ENCODE assay signal across 1 cellular context in the genomic region with DNA sequence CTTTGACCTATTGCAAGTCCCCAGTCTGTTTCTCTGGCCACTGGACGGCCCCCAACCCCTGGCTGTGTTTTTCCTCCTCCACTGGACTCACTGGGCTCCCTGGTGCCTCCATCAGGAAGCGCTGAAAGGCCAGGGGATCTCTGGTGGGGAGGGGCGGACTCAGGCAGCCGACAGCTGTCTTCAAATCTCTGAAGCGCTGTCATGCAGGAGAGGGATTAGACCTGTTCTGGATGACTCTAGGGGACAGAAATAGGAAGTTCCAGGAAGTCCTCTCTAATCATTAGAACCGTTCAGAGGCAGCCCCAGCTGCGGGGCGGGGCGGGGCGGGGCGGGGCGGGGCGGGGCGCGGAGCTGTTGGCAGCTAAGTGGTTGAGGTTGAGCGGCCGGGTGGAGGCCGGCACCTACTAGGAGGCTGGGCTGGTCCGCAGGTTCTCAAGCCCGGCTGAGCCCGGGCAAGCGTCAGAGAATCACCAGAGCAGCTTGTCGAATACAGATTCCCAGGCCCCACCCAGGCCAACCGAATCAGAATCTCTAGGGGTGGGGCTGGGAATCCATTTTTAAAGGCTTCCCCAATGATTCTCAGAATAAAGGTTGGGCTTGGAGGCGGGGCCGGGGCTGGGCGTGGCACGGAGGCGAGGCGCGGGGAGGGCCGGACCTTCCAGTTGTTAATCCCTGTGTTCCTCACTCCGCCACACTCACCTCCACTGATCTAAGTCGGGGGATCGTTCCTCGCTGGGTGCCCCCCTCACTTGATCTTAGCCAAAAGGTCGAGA.
TF ChIP-seq lines count a peak whose summit lies in the region.

No MANE protein-coding gene starts in this region.

TF ChIP-seq in GM12878, 131 proteins besides CTCF, POLR2A, EP300 and RAD21:
- TF ChIP-seq YY1 (IDR thresholded peaks at IDR 0.05; ENCODE audit: low read depth, low read length): peak; percentile 72
- no peak for TF ChIP-seq ZNF384 (IDR thresholded peaks at IDR 0.05; ENCODE audit: borderline replicate concordance, low read depth, low read length)
- no peak for TF ChIP-seq NR2C1 (IDR thresholded peaks at IDR 0.05)
- TF ChIP-seq, protein P1, sequence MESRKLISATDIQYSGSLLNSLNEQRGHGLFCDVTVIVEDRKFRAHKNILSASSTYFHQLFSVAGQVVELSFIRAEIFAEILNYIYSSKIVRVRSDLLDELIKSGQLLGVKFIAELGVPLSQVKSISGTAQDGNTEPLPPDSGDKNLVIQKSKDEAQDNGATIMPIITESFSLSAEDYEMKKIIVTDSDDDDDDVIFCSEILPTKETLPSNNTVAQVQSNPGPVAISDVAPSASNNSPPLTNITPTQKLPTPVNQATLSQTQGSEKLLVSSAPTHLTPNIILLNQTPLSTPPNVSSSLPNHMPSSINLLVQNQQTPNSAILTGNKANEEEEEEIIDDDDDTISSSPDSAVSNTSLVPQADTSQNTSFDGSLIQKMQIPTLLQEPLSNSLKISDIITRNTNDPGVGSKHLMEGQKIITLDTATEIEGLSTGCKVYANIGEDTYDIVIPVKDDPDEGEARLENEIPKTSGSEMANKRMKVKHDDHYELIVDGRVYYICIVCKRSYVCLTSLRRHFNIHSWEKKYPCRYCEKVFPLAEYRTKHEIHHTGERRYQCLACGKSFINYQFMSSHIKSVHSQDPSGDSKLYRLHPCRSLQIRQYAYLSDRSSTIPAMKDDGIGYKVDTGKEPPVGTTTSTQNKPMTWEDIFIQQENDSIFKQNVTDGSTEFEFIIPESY (IDR thresholded peaks at IDR 0.05): no peak
- no peak for TF ChIP-seq POLR2AphosphoS5 (IDR thresholded peaks at IDR 0.05; ENCODE audit: low read length)
- no peak for TF ChIP-seq NR2F1 (conservative IDR thresholded peaks at IDR 0.05)
- TF ChIP-seq, protein P2, sequence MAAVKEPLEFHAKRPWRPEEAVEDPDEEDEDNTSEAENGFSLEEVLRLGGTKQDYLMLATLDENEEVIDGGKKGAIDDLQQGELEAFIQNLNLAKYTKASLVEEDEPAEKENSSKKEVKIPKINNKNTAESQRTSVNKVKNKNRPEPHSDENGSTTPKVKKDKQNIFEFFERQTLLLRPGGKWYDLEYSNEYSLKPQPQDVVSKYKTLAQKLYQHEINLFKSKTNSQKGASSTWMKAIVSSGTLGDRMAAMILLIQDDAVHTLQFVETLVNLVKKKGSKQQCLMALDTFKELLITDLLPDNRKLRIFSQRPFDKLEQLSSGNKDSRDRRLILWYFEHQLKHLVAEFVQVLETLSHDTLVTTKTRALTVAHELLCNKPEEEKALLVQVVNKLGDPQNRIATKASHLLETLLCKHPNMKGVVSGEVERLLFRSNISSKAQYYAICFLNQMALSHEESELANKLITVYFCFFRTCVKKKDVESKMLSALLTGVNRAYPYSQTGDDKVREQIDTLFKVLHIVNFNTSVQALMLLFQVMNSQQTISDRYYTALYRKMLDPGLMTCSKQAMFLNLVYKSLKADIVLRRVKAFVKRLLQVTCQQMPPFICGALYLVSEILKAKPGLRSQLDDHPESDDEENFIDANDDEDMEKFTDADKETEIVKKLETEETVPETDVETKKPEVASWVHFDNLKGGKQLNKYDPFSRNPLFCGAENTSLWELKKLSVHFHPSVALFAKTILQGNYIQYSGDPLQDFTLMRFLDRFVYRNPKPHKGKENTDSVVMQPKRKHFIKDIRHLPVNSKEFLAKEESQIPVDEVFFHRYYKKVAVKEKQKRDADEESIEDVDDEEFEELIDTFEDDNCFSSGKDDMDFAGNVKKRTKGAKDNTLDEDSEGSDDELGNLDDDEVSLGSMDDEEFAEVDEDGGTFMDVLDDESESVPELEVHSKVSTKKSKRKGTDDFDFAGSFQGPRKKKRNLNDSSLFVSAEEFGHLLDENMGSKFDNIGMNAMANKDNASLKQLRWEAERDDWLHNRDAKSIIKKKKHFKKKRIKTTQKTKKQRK (IDR thresholded peaks at IDR 0.05; ENCODE audit: low read depth, low read length): no peak
- TF ChIP-seq, protein P3, sequence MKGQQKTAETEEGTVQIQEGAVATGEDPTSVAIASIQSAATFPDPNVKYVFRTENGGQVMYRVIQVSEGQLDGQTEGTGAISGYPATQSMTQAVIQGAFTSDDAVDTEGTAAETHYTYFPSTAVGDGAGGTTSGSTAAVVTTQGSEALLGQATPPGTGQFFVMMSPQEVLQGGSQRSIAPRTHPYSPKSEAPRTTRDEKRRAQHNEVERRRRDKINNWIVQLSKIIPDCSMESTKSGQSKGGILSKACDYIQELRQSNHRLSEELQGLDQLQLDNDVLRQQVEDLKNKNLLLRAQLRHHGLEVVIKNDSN (IDR thresholded peaks at IDR 0.05; ENCODE audit: borderline replicate concordance, extremely low read length, insufficient read depth, low read depth, low read length): no peak
- no peak for TF ChIP-seq SP1 (IDR thresholded peaks at IDR 0.05; ENCODE audit: low read depth, low read length)
- TF ChIP-seq RUNX3 (IDR thresholded peaks at IDR 0.05; ENCODE audit: low read length): no peak
- peak; percentile 39; the same call in 1 of the 2 replicates for TF ChIP-seq IKZF1 (conservative IDR thresholded peaks at IDR 0.05)
- TF ChIP-seq, protein P4, sequence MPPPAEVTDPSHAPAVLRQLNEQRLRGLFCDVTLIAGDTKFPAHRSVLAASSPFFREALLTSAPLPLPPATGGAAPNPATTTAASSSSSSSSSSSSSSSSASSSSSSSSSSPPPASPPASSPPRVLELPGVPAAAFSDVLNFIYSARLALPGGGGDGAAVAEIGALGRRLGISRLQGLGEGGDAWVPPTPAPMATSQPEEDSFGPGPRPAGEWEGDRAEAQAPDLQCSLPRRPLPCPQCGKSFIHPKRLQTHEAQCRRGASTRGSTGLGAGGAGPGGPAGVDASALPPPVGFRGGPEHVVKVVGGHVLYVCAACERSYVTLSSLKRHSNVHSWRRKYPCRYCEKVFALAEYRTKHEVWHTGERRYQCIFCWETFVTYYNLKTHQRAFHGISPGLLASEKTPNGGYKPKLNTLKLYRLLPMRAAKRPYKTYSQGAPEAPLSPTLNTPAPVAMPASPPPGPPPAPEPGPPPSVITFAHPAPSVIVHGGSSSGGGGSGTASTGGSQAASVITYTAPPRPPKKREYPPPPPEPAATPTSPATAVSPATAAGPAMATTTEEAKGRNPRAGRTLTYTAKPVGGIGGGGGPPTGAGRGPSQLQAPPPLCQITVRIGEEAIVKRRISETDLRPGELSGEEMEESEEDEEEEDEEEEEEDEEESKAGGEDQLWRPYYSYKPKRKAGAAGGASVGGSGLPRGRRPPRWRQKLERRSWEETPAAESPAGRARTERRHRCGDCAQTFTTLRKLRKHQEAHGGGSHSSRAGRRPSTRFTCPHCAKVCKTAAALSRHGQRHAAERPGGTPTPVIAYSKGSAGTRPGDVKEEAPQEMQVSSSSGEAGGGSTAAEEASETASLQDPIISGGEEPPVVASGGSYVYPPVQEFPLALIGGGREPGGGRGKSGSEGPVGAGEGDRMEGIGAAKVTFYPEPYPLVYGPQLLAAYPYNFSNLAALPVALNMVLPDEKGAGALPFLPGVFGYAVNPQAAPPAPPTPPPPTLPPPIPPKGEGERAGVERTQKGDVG (CRISPR knock-in tag; IDR thresholded peaks at IDR 0.05): no peak
- TF ChIP-seq, protein P5, sequence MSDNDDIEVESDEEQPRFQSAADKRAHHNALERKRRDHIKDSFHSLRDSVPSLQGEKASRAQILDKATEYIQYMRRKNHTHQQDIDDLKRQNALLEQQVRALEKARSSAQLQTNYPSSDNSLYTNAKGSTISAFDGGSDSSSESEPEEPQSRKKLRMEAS (IDR thresholded peaks at IDR 0.05; ENCODE audit: low read depth, low read length): no peak
- TF ChIP-seq, protein P6, sequence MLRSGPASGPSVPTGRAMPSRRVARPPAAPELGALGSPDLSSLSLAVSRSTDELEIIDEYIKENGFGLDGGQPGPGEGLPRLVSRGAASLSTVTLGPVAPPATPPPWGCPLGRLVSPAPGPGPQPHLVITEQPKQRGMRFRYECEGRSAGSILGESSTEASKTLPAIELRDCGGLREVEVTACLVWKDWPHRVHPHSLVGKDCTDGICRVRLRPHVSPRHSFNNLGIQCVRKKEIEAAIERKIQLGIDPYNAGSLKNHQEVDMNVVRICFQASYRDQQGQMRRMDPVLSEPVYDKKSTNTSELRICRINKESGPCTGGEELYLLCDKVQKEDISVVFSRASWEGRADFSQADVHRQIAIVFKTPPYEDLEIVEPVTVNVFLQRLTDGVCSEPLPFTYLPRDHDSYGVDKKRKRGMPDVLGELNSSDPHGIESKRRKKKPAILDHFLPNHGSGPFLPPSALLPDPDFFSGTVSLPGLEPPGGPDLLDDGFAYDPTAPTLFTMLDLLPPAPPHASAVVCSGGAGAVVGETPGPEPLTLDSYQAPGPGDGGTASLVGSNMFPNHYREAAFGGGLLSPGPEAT (IDR thresholded peaks at IDR 0.05; ENCODE audit: low read depth): no peak
